8 cellular contexts compared by ENCODE assay signal in genomic region chr1:203324103-203325003, GRCh38. TPM values are rescaled to one million over a fixed set of nuclear protein-coding genes. Genes with fewer than 3 reads are reported as not detected.
DNase-seq lines count a peak whose midpoint lies in the region; ATAC-seq, FAIRE-seq and TF ChIP-seq lines count a peak whose summit lies in the region.

No MANE protein-coding gene starts in this region.

- no peak overlapping the region for H3K9ac ChIP-seq in astrocyte (ENCODE audit: low read length)

- H3K4me2 ChIP-seq in astrocyte (ENCODE audit: low read length) = peak overlapping the region; percentile 30

- H3K27me3 ChIP-seq in CD8-positive, alpha-beta memory T cell (ENCODE audit: insufficient read depth, low read length, poor library complexity, severe bottlenecking) = no peaks in the 10 kb centered on the region
- H3K27me3 ChIP-seq in astrocyte (ENCODE audit: insufficient read depth, low read length) = peaks cover 43% of the 10 kb centered on the region

- peak overlapping the region; percentile 28 for H3K27ac ChIP-seq in CD8-positive, alpha-beta memory T cell (ENCODE audit: low read depth, low read length)
- H3K27ac ChIP-seq in astrocyte (ENCODE audit: low read depth, low read length) = no peak overlapping the region

- TF ChIP-seq CTCF in astrocyte (IDR thresholded peaks at IDR 0.05; ENCODE audit: insufficient read depth, low read depth, low read length) = no peak

- H2AFZ ChIP-seq in astrocyte (ENCODE audit: low read depth, low read length) = no peak overlapping the region

- H3K36me3 ChIP-seq in CD8-positive, alpha-beta memory T cell (ENCODE audit: insufficient read depth, low read length) = no peaks in the 10 kb centered on the region
- no peaks in the 10 kb centered on the region for H3K36me3 ChIP-seq in astrocyte (ENCODE audit: insufficient read depth, low read length)

- H4K20me1 ChIP-seq in astrocyte (ENCODE audit: insufficient read depth, low read length) = no peaks in the 10 kb centered on the region

- CTCF ChIA-PET in CD8-positive, alpha-beta memory T cell (lab: Charles Lee) = interaction anchor here (1.0 to 9.3 kb wide), 6 partner anchors 14 to 163 kb away, joined by 3 to 166 read pairs (median 91); partner anchors contain the start of gene BTG2

- ATAC-seq in natural killer cell treated with Interleukin-12 subunit alpha and Interleukin-12 subunit beta and Interleukin-15 and Interleukin-18, amount 100 ng/mL, for 72 hours = no peak
- no peak for ATAC-seq in GM21619 (IDR thresholded peaks at IDR 0.05; ENCODE audit: unreplicated experiment)

- POLR2A ChIA-PET in CD8-positive, alpha-beta memory T cell (lab: Charles Lee) = interaction anchor here (0.6 to 9.8 kb wide), 6 partner anchors 11 to 349 kb away, joined by 3 to 261 read pairs (median 4); partner anchors contain the start of gene BTG2

- H3K79me2 ChIP-seq in astrocyte (ENCODE audit: insufficient read depth, low read length) = no peaks in the 10 kb centered on the region

- peak overlapping the region; percentile 68 to 94 (median 80) for H3K4me3 Mint-ChIP-seq in CD8-positive, alpha-beta memory T cell
- H3K4me3 Mint-ChIP-seq in astrocyte (ENCODE audit: unreplicated experiment) = no peak overlapping the region
- H3K4me3 Mint-ChIP-seq in natural killer cell treated with Interleukin-12 subunit alpha and Interleukin-12 subunit beta and Interleukin-15 and Interleukin-18, amount 100 ng/mL, for 72 hours = peak overlapping the region; percentile 93

- H3K9me3 ChIP-seq in CD8-positive, alpha-beta memory T cell (ENCODE audit: low read length) = no peaks in the 10 kb centered on the region
- H3K9me3 ChIP-seq in astrocyte (ENCODE audit: insufficient read depth, low read depth, low read length) = no peaks in the 10 kb centered on the region

- H3K27me3 Mint-ChIP-seq in CD8-positive, alpha-beta memory T cell = peaks cover 0 to 4% of the 10 kb centered on the region in 2 donors
- H3K27me3 Mint-ChIP-seq in astrocyte (ENCODE audit: low read depth, unreplicated experiment) = peaks cover 18% of the 10 kb centered on the region
- H3K27me3 Mint-ChIP-seq in natural killer cell treated with Interleukin-12 subunit alpha and Interleukin-12 subunit beta and Interleukin-15 and Interleukin-18, amount 100 ng/mL, for 72 hours = no peaks in the 10 kb centered on the region

- peaks cover 86 to 95% (median 93%) of the 10 kb centered on the region in 3 donors for H3K4me1 Mint-ChIP-seq in CD8-positive, alpha-beta memory T cell
- H3K4me1 Mint-ChIP-seq in astrocyte (ENCODE audit: low read depth, unreplicated experiment) = peaks cover 27% of the 10 kb centered on the region
- peaks cover 81 to 84% of the 10 kb centered on the region in 2 donors for H3K4me1 Mint-ChIP-seq in natural killer cell treated with Interleukin-12 subunit alpha and Interleukin-12 subunit beta and Interleukin-15 and Interleukin-18, amount 100 ng/mL, for 72 hours (ENCODE audit: low read depth in 2 of 2)

- no peaks in the 10 kb centered on the region for H3K9me3 Mint-ChIP-seq in CD8-positive, alpha-beta memory T cell
- H3K9me3 Mint-ChIP-seq in astrocyte (ENCODE audit: unreplicated experiment) = peaks cover 3% of the 10 kb centered on the region
- no peaks in the 10 kb centered on the region for H3K9me3 Mint-ChIP-seq in natural killer cell treated with Interleukin-12 subunit alpha and Interleukin-12 subunit beta and Interleukin-15 and Interleukin-18, amount 100 ng/mL, for 72 hours

- H3K36me3 Mint-ChIP-seq in CD8-positive, alpha-beta memory T cell = peaks cover 0 to 1% (median 0%) of the 10 kb centered on the region in 3 donors
- H3K36me3 Mint-ChIP-seq in astrocyte (ENCODE audit: low read depth, unreplicated experiment) = no peaks in the 10 kb centered on the region
- no peaks in the 10 kb centered on the region for H3K36me3 Mint-ChIP-seq in natural killer cell treated with Interleukin-12 subunit alpha and Interleukin-12 subunit beta and Interleukin-15 and Interleukin-18, amount 100 ng/mL, for 72 hours

- FAIRE-seq in astrocyte (lab: Jason Lieb, UNC) = no peak

- H3K27ac Mint-ChIP-seq in CD8-positive, alpha-beta memory T cell = peak overlapping the region; percentile 93 to 99 (median 98)
- H3K27ac Mint-ChIP-seq in astrocyte (ENCODE audit: unreplicated experiment) = no peak overlapping the region
- H3K27ac Mint-ChIP-seq in natural killer cell treated with Interleukin-12 subunit alpha and Interleukin-12 subunit beta and Interleukin-15 and Interleukin-18, amount 100 ng/mL, for 72 hours = peak overlapping the region; percentile 90 to 95

- H3K4me1 ChIP-seq in CD8-positive, alpha-beta memory T cell (ENCODE audit: insufficient read depth, low read length) = peaks cover 90% of the 10 kb centered on the region
- H3K4me1 ChIP-seq in astrocyte (ENCODE audit: insufficient read depth, low read length) = peaks cover 23% of the 10 kb centered on the region

- peak in 4 of 5 donors; percentile 14 to 88 (median 72) for DNase-seq in CD8-positive, alpha-beta memory T cell
- DNase-seq in NCI-H446 treated with DMSO at 0.1 percent for 48 hours (lab: John Stamatoyannopoulos, UW) (peak; percentile 77), astrocyte (ENCODE audit: low read depth) (no peak), GM03348 (ENCODE audit: low spot score) (no peak), Kasumi-1 (lab: John Stamatoyannopoulos, UW) (no peak), iPS-NIHi11 (ENCODE audit: low spot score) (no peak)
- DNase-seq in natural killer cell treated with Interleukin-12 subunit alpha and Interleukin-12 subunit beta and Interleukin-15 and Interleukin-18, amount 100 ng/mL, for 72 hours (ENCODE audit: low spot score) = no peak

- H3K4me3 ChIP-seq in CD8-positive, alpha-beta memory T cell (ENCODE audit: low read length) = peak overlapping the region; percentile 46
- no peak overlapping the region for H3K4me3 ChIP-seq in astrocyte (ENCODE audit: insufficient read depth, low read depth, low read length)

RNA-seq across cellular contexts. Expression of gene BTG2, which starts 19.0 kb away (rescaled TPM):
- 100 to 1,000 TPM in 1 of 2 experiments, 10 to 100 TPM in 1; 97.8 to 102 TPM for total RNA-seq in CD8-positive, alpha-beta memory T cell
- polyA plus RNA-seq in CD8-positive, alpha-beta memory T cell = 138 TPM
- total RNA-seq in astrocyte = 46.4 and 58.3 TPM in 2 replicates
- 100 to 1,000 TPM in 1 of 2 donors, 10 to 100 TPM in 1; 82.6 to 157 TPM for total RNA-seq in natural killer cell treated with Interleukin-12 subunit alpha and Interleukin-12 subunit beta and Interleukin-15 and Interleukin-18, amount 100 ng/mL, for 72 hours

RNA-seq across cellular contexts. Expression of gene FMOD, which starts 26.6 kb away (rescaled TPM):
- total RNA-seq in CD8-positive, alpha-beta memory T cell = 1 to 10 TPM in 1 of 2 experiments, under 1 TPM in 1; 0.51 to 1.2 TPM
- not detected for polyA plus RNA-seq in CD8-positive, alpha-beta memory T cell
- not detected in 2 replicates for total RNA-seq in astrocyte
- total RNA-seq in natural killer cell treated with Interleukin-12 subunit alpha and Interleukin-12 subunit beta and Interleukin-15 and Interleukin-18, amount 100 ng/mL, for 72 hours = not detected

Comparison
In these comparisons a context has a peak if more than half of its experiments do, and no peak if none do; other contexts are left out.
1. DNase-seq: peak in CD8-positive, alpha-beta memory T cell (4 of 5) and NCI-H446 treated with DMSO at 0.1 percent for 48 hours (single experiment); none in astrocyte (single experiment), natural killer cell treated with Interleukin-12 subunit alpha and Interleukin-12 subunit beta and Interleukin-15 and Interleukin-18, amount 100 ng/mL, for 72 hours (single experiment), GM03348 (single experiment), Kasumi-1 (0 of 2) and iPS-NIHi11 (single experiment).